ENCODE assay signal across 8 cellular contexts in the genomic region with DNA sequence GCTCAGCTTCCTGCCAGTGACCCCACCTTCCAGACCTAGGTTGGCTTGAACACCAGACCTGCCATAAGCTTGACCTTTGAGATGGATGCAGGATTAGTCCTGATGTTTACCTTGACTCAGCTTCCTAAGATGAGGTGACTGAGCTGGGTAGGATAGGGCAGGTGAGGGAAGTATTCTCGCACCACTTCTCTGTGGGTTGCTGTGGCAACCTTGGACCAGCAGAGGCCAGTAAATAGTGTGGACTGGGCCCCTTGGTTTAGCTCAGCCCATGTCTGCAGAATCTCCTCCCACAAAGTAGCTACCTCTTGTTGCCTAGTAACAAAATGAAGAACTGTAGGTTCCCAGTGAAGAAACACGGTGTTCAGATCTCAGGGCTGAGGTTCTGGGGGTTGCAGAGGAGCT. TPM values are rescaled to one million over a fixed set of nuclear protein-coding genes. Genes with fewer than 3 reads are reported as not detected.
DNase-seq lines count a peak whose midpoint lies in the region; ATAC-seq and TF ChIP-seq lines count a peak whose summit lies in the region.

No MANE protein-coding gene starts in this region.

- no peaks in the 10 kb centered on the region for H3K36me3 ChIP-seq in CD8-positive, alpha-beta T cell (ENCODE audit: insufficient read depth, low read length)
- H3K36me3 ChIP-seq in WERI-Rb-1: peaks cover 9% of the 10 kb centered on the region
- no peaks in the 10 kb centered on the region for H3K36me3 ChIP-seq in kidney epithelial cell (ENCODE audit: control insufficient read depth, insufficient read depth, low read length)
- no peaks in the 10 kb centered on the region for H3K36me3 ChIP-seq in vagina

- POLR2A ChIA-PET in CD8-positive, alpha-beta T cell (lab: Charles Lee): interaction anchor here (0.9 to 2.5 kb wide), 4 partner anchors 10 to 155 kb away, joined by 3 to 7 read pairs (median 4); no protein-coding TSS in a partner anchor

- TF ChIP-seq CTCF in CD8-positive, alpha-beta T cell (IDR thresholded peaks at IDR 0.05): no peak
- TF ChIP-seq CTCF in HFFc6 (IDR thresholded peaks at IDR 0.05) (peak; percentile 31; the same call in 1 of the 2 replicates), WERI-Rb-1 (IDR thresholded peaks at IDR 0.05; ENCODE audit: low read depth, low read length) (peak; percentile 40), kidney epithelial cell (IDR thresholded peaks at IDR 0.05; ENCODE audit: insufficient read depth, low read length, poor library complexity, severe bottlenecking) (peak; percentile 31), vagina (IDR thresholded peaks at IDR 0.05) (no peak)

- no peak for ATAC-seq in CD8-positive, alpha-beta T cell
- ATAC-seq in HG03521 (IDR thresholded peaks at IDR 0.05; ENCODE audit: unreplicated experiment) (no peak), HG02870 (IDR thresholded peaks at IDR 0.05; ENCODE audit: unreplicated experiment) (no peak)

- no peaks in the 10 kb centered on the region for H3K36me3 Mint-ChIP-seq in CD8-positive, alpha-beta T cell
- no peaks in the 10 kb centered on the region for H3K36me3 Mint-ChIP-seq in HFFc6 (ENCODE audit: low read depth)

- TF ChIP-seq POLR2A in vagina (IDR thresholded peaks at IDR 0.05): no peak

- no peaks in the 10 kb centered on the region for H3K9me3 ChIP-seq in CD8-positive, alpha-beta T cell (ENCODE audit: low read length)
- H3K9me3 ChIP-seq in WERI-Rb-1 (ENCODE audit: severe bottlenecking): no peaks in the 10 kb centered on the region
- no peaks in the 10 kb centered on the region for H3K9me3 ChIP-seq in vagina

- CTCF ChIA-PET in CD8-positive, alpha-beta T cell (lab: Charles Lee): interaction anchor here (1.0 to 5.5 kb wide), 16 partner anchors 9 to 321 kb away, joined by 3 to 37 read pairs (median 6); partner anchors contain the start of genes PIGV and RPS6KA1

- peaks cover 71% of the 10 kb centered on the region for H3K4me1 Mint-ChIP-seq in CD8-positive, alpha-beta T cell (ENCODE audit: low read depth)
- no peaks in the 10 kb centered on the region for H3K4me1 Mint-ChIP-seq in HFFc6 (ENCODE audit: low read depth)

- peaks cover 65% of the 10 kb centered on the region for H3K4me1 ChIP-seq in CD8-positive, alpha-beta T cell (ENCODE audit: insufficient read depth, low read length)
- peaks cover 13% of the 10 kb centered on the region for H3K4me1 ChIP-seq in vagina

- no peak for DNase-seq in CD8-positive, alpha-beta T cell
- peak; percentile 36 for DNase-seq in HFFc6
- DNase-seq in WERI-Rb-1: no peak
- no peak for DNase-seq in kidney epithelial cell (ENCODE audit: low read depth)
- no peak for DNase-seq in vagina (ENCODE audit: extremely low spot score in 2 of 2)
- no peak for DNase-seq in middle frontal gyrus (ENCODE audit: extremely low spot score, low spot score)

- H3K9me3 Mint-ChIP-seq in CD8-positive, alpha-beta T cell: no peaks in the 10 kb centered on the region
- no peaks in the 10 kb centered on the region for H3K9me3 Mint-ChIP-seq in HFFc6

- H3K27ac ChIP-seq in CD8-positive, alpha-beta T cell (ENCODE audit: low read depth, low read length): no peak overlapping the region
- no peak overlapping the region for H3K27ac ChIP-seq in WERI-Rb-1
- no peak overlapping the region for H3K27ac ChIP-seq in vagina

- intact Hi-C loops in CD8-positive, alpha-beta T cell (cut with DNase I, micrococcal nuclease): no loop called here
- intact Hi-C loops in vagina (cut with DNase I): no loop called here

- H3K27ac Mint-ChIP-seq in CD8-positive, alpha-beta T cell: peak overlapping the region; percentile 60
- H3K27ac Mint-ChIP-seq in HFFc6: no peak overlapping the region

- H3K4me3 ChIP-seq in CD8-positive, alpha-beta T cell (ENCODE audit: low read depth, low read length): no peak overlapping the region
- no peak overlapping the region for H3K4me3 ChIP-seq in WERI-Rb-1 (ENCODE audit: low read depth, low read length)
- H3K4me3 ChIP-seq in kidney epithelial cell (ENCODE audit: low read depth, low read length): no peak overlapping the region
- no peak overlapping the region for H3K4me3 ChIP-seq in vagina

- no peaks in the 10 kb centered on the region for H3K27me3 ChIP-seq in CD8-positive, alpha-beta T cell (ENCODE audit: insufficient read depth, low read length)
- H3K27me3 ChIP-seq in WERI-Rb-1 (ENCODE audit: insufficient read depth, low read depth, severe bottlenecking) (no peaks in the 10 kb centered on the region), kidney epithelial cell (ENCODE audit: control insufficient read depth, insufficient read depth, low read length) (no peaks in the 10 kb centered on the region), vagina (no peaks in the 10 kb centered on the region)

- H3K4me3 Mint-ChIP-seq in CD8-positive, alpha-beta T cell: no peak overlapping the region
- no peak overlapping the region for H3K4me3 Mint-ChIP-seq in HFFc6

- H3K27me3 Mint-ChIP-seq in CD8-positive, alpha-beta T cell (ENCODE audit: low read depth): no peaks in the 10 kb centered on the region
- H3K27me3 Mint-ChIP-seq in HFFc6 (ENCODE audit: insufficient read depth): peaks cover 5% of the 10 kb centered on the region

RNA-seq across cellular contexts. Expression of gene RPS6KA1, which starts 8.4 kb away (rescaled TPM):
- 10 to 100 TPM; 25.8 to 30.3 TPM for total RNA-seq in CD8-positive, alpha-beta T cell
- 1 to 10 TPM; 1.5 to 2.6 (median 1.7) TPM for total RNA-seq in HFFc6 (2021; fragmentation: NEBNext Ultra II Directional; extraction: Animal tissue kit (Norgen Biotek cat#: 25700))
- total RNA-seq in kidney epithelial cell (48.1 and 48.5 TPM in 2 replicates), vagina (22.8 TPM)

Comparison
In these comparisons a context has a peak if more than half of its experiments do, and no peak if none do; other contexts are left out.
1. CTCF ChIP-seq: peak in HFFc6 (single experiment), WERI-Rb-1 (single experiment) and kidney epithelial cell (single experiment); none in CD8-positive, alpha-beta T cell (single experiment) and vagina (0 of 3).